Comparison of ENCODE assay signal across 1 cellular context in the genomic region with DNA sequence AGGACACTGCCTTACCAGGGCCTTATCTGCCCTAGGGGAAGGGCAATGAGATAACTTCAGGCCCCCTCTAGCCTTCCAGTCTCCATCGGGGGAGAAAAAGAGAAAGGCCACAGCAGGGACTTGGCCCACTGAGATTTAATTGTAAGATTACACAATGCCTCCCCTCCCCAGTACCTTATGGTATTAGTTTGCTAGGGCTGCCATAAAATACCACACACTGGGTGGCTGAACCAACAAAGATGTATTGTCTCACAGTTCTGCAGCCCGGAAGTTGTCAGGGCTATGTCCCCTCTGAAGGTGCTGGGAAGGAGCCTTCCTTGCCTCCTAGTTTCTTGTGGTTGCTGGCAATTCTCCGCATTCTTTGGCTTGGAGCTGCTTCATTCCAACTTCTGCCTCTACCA.
TF ChIP-seq lines count a peak whose summit lies in the region.

No MANE protein-coding gene starts in this region.

TF ChIP-seq in H1, 55 proteins besides CTCF, POLR2A, EP300 and RAD21 (continued from another document):
- no peak for TF ChIP-seq TBP (IDR thresholded peaks at IDR 0.05; ENCODE audit: low read depth, low read length)
- TF ChIP-seq HDAC6 (IDR thresholded peaks at IDR 0.05; ENCODE audit: low read depth, low read length): no peak
- TF ChIP-seq RXRA (IDR thresholded peaks at IDR 0.05; ENCODE audit: insufficient read depth, low read depth, low read length): no peak
- TF ChIP-seq, protein P1, sequence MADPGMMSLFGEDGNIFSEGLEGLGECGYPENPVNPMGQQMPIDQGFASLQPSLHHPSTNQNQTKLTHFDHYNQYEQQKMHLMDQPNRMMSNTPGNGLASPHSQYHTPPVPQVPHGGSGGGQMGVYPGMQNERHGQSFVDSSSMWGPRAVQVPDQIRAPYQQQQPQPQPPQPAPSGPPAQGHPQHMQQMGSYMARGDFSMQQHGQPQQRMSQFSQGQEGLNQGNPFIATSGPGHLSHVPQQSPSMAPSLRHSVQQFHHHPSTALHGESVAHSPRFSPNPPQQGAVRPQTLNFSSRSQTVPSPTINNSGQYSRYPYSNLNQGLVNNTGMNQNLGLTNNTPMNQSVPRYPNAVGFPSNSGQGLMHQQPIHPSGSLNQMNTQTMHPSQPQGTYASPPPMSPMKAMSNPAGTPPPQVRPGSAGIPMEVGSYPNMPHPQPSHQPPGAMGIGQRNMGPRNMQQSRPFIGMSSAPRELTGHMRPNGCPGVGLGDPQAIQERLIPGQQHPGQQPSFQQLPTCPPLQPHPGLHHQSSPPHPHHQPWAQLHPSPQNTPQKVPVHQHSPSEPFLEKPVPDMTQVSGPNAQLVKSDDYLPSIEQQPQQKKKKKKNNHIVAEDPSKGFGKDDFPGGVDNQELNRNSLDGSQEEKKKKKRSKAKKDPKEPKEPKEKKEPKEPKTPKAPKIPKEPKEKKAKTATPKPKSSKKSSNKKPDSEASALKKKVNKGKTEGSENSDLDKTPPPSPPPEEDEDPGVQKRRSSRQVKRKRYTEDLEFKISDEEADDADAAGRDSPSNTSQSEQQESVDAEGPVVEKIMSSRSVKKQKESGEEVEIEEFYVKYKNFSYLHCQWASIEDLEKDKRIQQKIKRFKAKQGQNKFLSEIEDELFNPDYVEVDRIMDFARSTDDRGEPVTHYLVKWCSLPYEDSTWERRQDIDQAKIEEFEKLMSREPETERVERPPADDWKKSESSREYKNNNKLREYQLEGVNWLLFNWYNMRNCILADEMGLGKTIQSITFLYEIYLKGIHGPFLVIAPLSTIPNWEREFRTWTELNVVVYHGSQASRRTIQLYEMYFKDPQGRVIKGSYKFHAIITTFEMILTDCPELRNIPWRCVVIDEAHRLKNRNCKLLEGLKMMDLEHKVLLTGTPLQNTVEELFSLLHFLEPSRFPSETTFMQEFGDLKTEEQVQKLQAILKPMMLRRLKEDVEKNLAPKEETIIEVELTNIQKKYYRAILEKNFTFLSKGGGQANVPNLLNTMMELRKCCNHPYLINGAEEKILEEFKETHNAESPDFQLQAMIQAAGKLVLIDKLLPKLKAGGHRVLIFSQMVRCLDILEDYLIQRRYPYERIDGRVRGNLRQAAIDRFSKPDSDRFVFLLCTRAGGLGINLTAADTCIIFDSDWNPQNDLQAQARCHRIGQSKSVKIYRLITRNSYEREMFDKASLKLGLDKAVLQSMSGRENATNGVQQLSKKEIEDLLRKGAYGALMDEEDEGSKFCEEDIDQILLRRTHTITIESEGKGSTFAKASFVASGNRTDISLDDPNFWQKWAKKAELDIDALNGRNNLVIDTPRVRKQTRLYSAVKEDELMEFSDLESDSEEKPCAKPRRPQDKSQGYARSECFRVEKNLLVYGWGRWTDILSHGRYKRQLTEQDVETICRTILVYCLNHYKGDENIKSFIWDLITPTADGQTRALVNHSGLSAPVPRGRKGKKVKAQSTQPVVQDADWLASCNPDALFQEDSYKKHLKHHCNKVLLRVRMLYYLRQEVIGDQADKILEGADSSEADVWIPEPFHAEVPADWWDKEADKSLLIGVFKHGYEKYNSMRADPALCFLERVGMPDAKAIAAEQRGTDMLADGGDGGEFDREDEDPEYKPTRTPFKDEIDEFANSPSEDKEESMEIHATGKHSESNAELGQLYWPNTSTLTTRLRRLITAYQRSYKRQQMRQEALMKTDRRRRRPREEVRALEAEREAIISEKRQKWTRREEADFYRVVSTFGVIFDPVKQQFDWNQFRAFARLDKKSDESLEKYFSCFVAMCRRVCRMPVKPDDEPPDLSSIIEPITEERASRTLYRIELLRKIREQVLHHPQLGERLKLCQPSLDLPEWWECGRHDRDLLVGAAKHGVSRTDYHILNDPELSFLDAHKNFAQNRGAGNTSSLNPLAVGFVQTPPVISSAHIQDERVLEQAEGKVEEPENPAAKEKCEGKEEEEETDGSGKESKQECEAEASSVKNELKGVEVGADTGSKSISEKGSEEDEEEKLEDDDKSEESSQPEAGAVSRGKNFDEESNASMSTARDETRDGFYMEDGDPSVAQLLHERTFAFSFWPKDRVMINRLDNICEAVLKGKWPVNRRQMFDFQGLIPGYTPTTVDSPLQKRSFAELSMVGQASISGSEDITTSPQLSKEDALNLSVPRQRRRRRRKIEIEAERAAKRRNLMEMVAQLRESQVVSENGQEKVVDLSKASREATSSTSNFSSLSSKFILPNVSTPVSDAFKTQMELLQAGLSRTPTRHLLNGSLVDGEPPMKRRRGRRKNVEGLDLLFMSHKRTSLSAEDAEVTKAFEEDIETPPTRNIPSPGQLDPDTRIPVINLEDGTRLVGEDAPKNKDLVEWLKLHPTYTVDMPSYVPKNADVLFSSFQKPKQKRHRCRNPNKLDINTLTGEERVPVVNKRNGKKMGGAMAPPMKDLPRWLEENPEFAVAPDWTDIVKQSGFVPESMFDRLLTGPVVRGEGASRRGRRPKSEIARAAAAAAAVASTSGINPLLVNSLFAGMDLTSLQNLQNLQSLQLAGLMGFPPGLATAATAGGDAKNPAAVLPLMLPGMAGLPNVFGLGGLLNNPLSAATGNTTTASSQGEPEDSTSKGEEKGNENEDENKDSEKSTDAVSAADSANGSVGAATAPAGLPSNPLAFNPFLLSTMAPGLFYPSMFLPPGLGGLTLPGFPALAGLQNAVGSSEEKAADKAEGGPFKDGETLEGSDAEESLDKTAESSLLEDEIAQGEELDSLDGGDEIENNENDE (IDR thresholded peaks at IDR 0.05; ENCODE audit: insufficient replicate concordance, low read length): no peak
- no peak for TF ChIP-seq YY1 (IDR thresholded peaks at IDR 0.05; ENCODE audit: low read depth, low read length)
TF ChIP-seq in H1: peak in this region for 0.
